19 cellular contexts compared by ENCODE assay signal in the genomic region with DNA sequence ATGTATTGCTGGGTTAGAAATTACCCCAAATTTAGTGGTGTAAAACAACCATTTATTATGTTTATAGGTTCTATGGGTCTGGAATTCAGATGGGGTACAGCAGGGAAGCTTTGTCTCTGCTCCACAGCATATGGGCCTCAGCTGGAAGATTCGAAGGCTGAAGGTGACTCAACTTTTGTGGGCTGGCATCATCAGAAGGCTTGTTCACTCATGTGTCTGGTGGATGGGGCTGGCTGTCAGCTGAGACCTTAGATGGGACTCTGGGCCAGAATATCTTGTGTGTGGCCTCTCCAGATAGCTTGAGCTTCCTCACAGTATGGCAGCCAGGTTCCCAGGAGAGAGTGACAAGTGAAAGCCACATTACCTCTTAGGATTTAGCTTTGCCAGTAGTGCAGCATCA.
"Had no signal": no experiment of that assay in that cellular context is flagged by ENCODE, and none has a peak within 500 bp of the region (broad histone marks: within the 10 kb centered on the region; RNA-seq: fewer than 3 reads in every experiment).

No MANE protein-coding gene starts in this region.

- H3K36me3 ChIP-seq: left lung, neural progenitor cell, ovary, tibial artery had no signal

- DNase-seq: activated CD4-positive, alpha-beta memory T cell treated with anti-CD3 and anti-CD28 coated beads for 36 hours; activated naive CD4-positive, alpha-beta T cell; activated naive CD8-positive, alpha-beta T cell treated with anti-CD3 and anti-CD28 coated beads for 36 hours; activated T-cell treated with anti-CD3 and anti-CD28 coated beads for 4 hours; amygdala; caudate nucleus; dorsolateral prefrontal cortex; erythroblast; left lung; naive B cell; psoas muscle; right cardiac atrium; stimulated activated naive CD8-positive, alpha-beta T cell treated with anti-CD3 and anti-CD28 coated beads, Interleukin-15, Interleukin-2, amounts not matched to agents 100 U/mL and 50 U/mL, for 24 hours; substantia nigra; tibial artery had no signal

- H3K4me3 ChIP-seq: dorsolateral prefrontal cortex, left lung, neural progenitor cell, ovary, psoas muscle, skin epidermis, tibial artery had no signal

- H3K9me3 ChIP-seq: ovary, psoas muscle had no signal

- H3K4me2 ChIP-seq: neural progenitor cell had no signal

- H3K36me3 Mint-ChIP-seq: activated CD4-positive, alpha-beta memory T cell treated with anti-CD3 and anti-CD28 coated beads for 36 hours; activated naive CD8-positive, alpha-beta T cell treated with anti-CD3 and anti-CD28 coated beads for 36 hours; naive B cell; neural progenitor cell had no signal

- H3K9me3 Mint-ChIP-seq: neural progenitor cell had no signal

- H3K4me1 Mint-ChIP-seq: activated naive CD8-positive, alpha-beta T cell treated with anti-CD3 and anti-CD28 coated beads for 36 hours; naive B cell had no signal

- H3K4me1 ChIP-seq: neural progenitor cell, psoas muscle had no signal

- ATAC-seq: left lung; psoas muscle; right cardiac atrium; stimulated activated naive CD8-positive, alpha-beta T cell treated with anti-CD3 and anti-CD28 coated beads, Interleukin-15, Interleukin-2, amounts not matched to agents 100 U/mL and 50 U/mL, for 24 hours had no signal

- H2AFZ ChIP-seq: neural progenitor cell had no signal

- H3K4me3 Mint-ChIP-seq: activated CD4-positive, alpha-beta memory T cell treated with anti-CD3 and anti-CD28 coated beads for 36 hours; activated naive CD8-positive, alpha-beta T cell treated with anti-CD3 and anti-CD28 coated beads for 36 hours; neural progenitor cell had no signal

- FAIRE-seq: TTC549 had no signal

- H3K27ac ChIP-seq: dorsolateral prefrontal cortex, left lung, neural progenitor cell, ovary, psoas muscle, skin epidermis, tibial artery had no signal

- H3K9ac ChIP-seq: neural progenitor cell had no signal

- H3K27ac Mint-ChIP-seq: activated CD4-positive, alpha-beta memory T cell treated with anti-CD3 and anti-CD28 coated beads for 36 hours; activated naive CD8-positive, alpha-beta T cell treated with anti-CD3 and anti-CD28 coated beads for 36 hours; naive B cell; neural progenitor cell had no signal

- H3K27me3 ChIP-seq: left lung, neural progenitor cell, ovary, tibial artery had no signal
